ENCODE assay signal across 9 cellular contexts in genomic region chr7:29807179-29807841, GRCh38. TPM values are rescaled to one million over a fixed set of nuclear protein-coding genes. Genes with fewer than 3 reads are reported as not detected.
A peak's percentile ranks its signal among the peaks of the same experiment; 100 is the strongest.
DNase-seq lines count a peak whose midpoint lies in the region; ATAC-seq and TF ChIP-seq lines count a peak whose summit lies in the region.
"Had no signal": no experiment of that assay in that cellular context is flagged by ENCODE, and none has a peak within 500 bp of the region (broad histone marks: within the 10 kb centered on the region; RNA-seq: fewer than 3 reads in every experiment).

No MANE protein-coding gene starts in this region.

- no peak overlapping the region for H3K27ac Mint-ChIP-seq in WTC11
- H3K27ac Mint-ChIP-seq in CD4-positive, alpha-beta memory T cell: no peak overlapping the region

- peak overlapping the region in 1 of 2 donors; percentile 33 for H3K27ac ChIP-seq in prostate gland
- no peak overlapping the region for H3K27ac ChIP-seq in CD4-positive, alpha-beta memory T cell (ENCODE audit: low read depth, low read length)

- ATAC-seq in WTC11 (peak; percentile 75), GM18520 (IDR thresholded peaks at IDR 0.05; ENCODE audit: unreplicated experiment) (no peak), HG02571 (IDR thresholded peaks at IDR 0.05; ENCODE audit: unreplicated experiment) (no peak)

- peaks cover 20% of the 10 kb centered on the region for H3K4me1 Mint-ChIP-seq in WTC11
- H3K4me1 Mint-ChIP-seq in CD4-positive, alpha-beta memory T cell: peaks cover 0 to 6% (median 3%) of the 10 kb centered on the region in 4 donors

- POLR2A ChIA-PET in WTC11 (lab: Charles Lee): no interaction called here
- POLR2A ChIA-PET in CD4-positive, alpha-beta memory T cell (lab: Charles Lee; ENCODE audit: partially characterized antibody): no interaction called here

- peaks cover 7% of the 10 kb centered on the region for H3K4me1 ChIP-seq in iPS-15b (ENCODE audit: control insufficient read depth, insufficient read depth, low read length)
- H3K4me1 ChIP-seq in prostate gland (replicated peaks): no peaks in the 10 kb centered on the region
- H3K4me1 ChIP-seq in CD4-positive, alpha-beta memory T cell (ENCODE audit: insufficient read depth, low read length): no peaks in the 10 kb centered on the region

- no peaks in the 10 kb centered on the region for H3K9me3 Mint-ChIP-seq in WTC11
- H3K9me3 Mint-ChIP-seq in CD4-positive, alpha-beta memory T cell: peaks cover 0 to 5% (median 0%) of the 10 kb centered on the region in 8 donors

- WGBS in prostate gland: 11% methylated on average over 21 of the region's 28 CpGs

- intact Hi-C loops in prostate gland (cut with DNase I): no loop called here
- intact Hi-C loops in CD4-positive, alpha-beta memory T cell (cut with micrococcal nuclease): no loop called here

- H3K27me3 ChIP-seq in iPS-15b (ENCODE audit: control insufficient read depth, insufficient read depth, low read length) (peaks cover 20% of the 10 kb centered on the region), prostate gland (replicated peaks; ENCODE audit: insufficient read depth) (no peaks in the 10 kb centered on the region)
- H3K27me3 ChIP-seq in CD4-positive, alpha-beta memory T cell (ENCODE audit: insufficient read depth, low read length): no peaks in the 10 kb centered on the region

- H3K4me3 Mint-ChIP-seq in WTC11: peak overlapping the region; percentile 74
- H3K4me3 Mint-ChIP-seq in CD4-positive, alpha-beta memory T cell: peak overlapping the region in 3 of 8 donors; percentile 23 to 49 (median 27)

- no peaks in the 10 kb centered on the region for H3K36me3 Mint-ChIP-seq in WTC11
- H3K36me3 Mint-ChIP-seq in CD4-positive, alpha-beta memory T cell: no peaks in the 10 kb centered on the region

- TF ChIP-seq POLR2A in prostate gland (IDR thresholded peaks at IDR 0.05): no peak

- TF ChIP-seq CTCF in WTC11 (IDR thresholded peaks at IDR 0.05): no peak
- TF ChIP-seq CTCF in prostate gland (IDR thresholded peaks at IDR 0.05): peak in 1 of 4 experiments; percentile 13

- H3K9me3 ChIP-seq in iPS-15b (ENCODE audit: control insufficient read depth, insufficient read depth, low read length) (no peaks in the 10 kb centered on the region), prostate gland (no peaks in the 10 kb centered on the region)
- no peaks in the 10 kb centered on the region for H3K9me3 ChIP-seq in CD4-positive, alpha-beta memory T cell (ENCODE audit: control insufficient read depth in 1 of 2, low read length in 2 of 2)

- H3K27me3 Mint-ChIP-seq in WTC11 (ENCODE audit: low read depth): peaks cover 43% of the 10 kb centered on the region
- H3K27me3 Mint-ChIP-seq in CD4-positive, alpha-beta memory T cell: peaks cover 52 to 55% of the 10 kb centered on the region in 2 donors

- CTCF ChIA-PET in WTC11 (lab: Charles Lee): interaction anchor here (0.5 to 3.2 kb wide), 8 partner anchors 13 to 937 kb away, joined by 3 to 14 read pairs (median 4); no protein-coding TSS in a partner anchor
- CTCF ChIA-PET in CD4-positive, alpha-beta memory T cell (lab: Charles Lee; ENCODE audit: partially characterized antibody): no interaction called here

- peak; percentile 32 for DNase-seq in Daoy (ENCODE audit: low read depth)
- peak; percentile 44 for DNase-seq in WTC11 (ENCODE audit: low spot score)
- no peak for DNase-seq in prostate gland (ENCODE audit: low spot score)
- no peak for DNase-seq in H4 (ENCODE audit: low spot score)
- no peak for DNase-seq in CD4-positive, alpha-beta memory T cell

- no peak overlapping the region for H3K9ac ChIP-seq in iPS-15b (ENCODE audit: low read depth, low read length)

- H3K4me3 ChIP-seq in iPS-15b (ENCODE audit: low read depth, low read length) (peak overlapping the region; percentile 82), prostate gland (peak overlapping the region; percentile 38 to 53)
- no peak overlapping the region for H3K4me3 ChIP-seq in CD4-positive, alpha-beta memory T cell (ENCODE audit: low read length in 2 of 2)

- no peaks in the 10 kb centered on the region for H3K36me3 ChIP-seq in iPS-15b (ENCODE audit: control insufficient read depth, insufficient read depth, low read length)
- H3K36me3 ChIP-seq in prostate gland: no peaks in the 10 kb centered on the region
- H3K36me3 ChIP-seq in CD4-positive, alpha-beta memory T cell (ENCODE audit: insufficient read depth, low read length): no peaks in the 10 kb centered on the region

TF ChIP-seq in WTC11, 78 proteins besides CTCF, POLR2A, EP300 and RAD21:
- TF ChIP-seq FOXK1 (CRISPR knock-in tag; IDR thresholded peaks at IDR 0.05): no peak
- peak; percentile 49; the same call in 1 of the 2 replicates for TF ChIP-seq ZNF121 (CRISPR knock-in tag; IDR thresholded peaks at IDR 0.05)
- TF ChIP-seq GTF2I (CRISPR knock-in tag; conservative IDR thresholded peaks at IDR 0.05): 0 out of 2 replicates have a peak, but pooled peaks have one; percentile 60
- 0 out of 2 replicates have a peak, but pooled peaks have one; percentile 4 for TF ChIP-seq SP1 (CRISPR knock-in tag; conservative IDR thresholded peaks at IDR 0.05)
- TF ChIP-seq MAX (CRISPR knock-in tag; IDR thresholded peaks at IDR 0.05): 0 out of 2 replicates have a peak, but pooled peaks have one; percentile 31
- no peak for TF ChIP-seq TP53 (CRISPR knock-in tag; IDR thresholded peaks at IDR 0.05)

RNA-seq across cellular contexts. Expression of gene WIPF3, which starts 1.0 kb away (rescaled TPM):
- not detected in 2 replicates for total RNA-seq in Daoy (2014; rRNA removed; shearing (Covaris generic))
- total RNA-seq in WTC11 (2021): 9.9 to 11.4 TPM (median 10.5 TPM) in 3 replicates
- total RNA-seq in prostate gland: 10 to 100 TPM in 1 of 2 donors, 1 to 10 TPM in 1; 3.0 to 85.9 TPM
- not detected in 2 replicates for total RNA-seq in H4 (2014; rRNA removed; shearing (Covaris generic))
- not detected for total RNA-seq in CD4-positive, alpha-beta memory T cell
- not detected for polyA plus RNA-seq in CD4-positive, alpha-beta memory T cell
- total RNA-seq: glomerular endothelial cell had no signal

Comparison
In these comparisons a context has a peak if more than half of its experiments do, and no peak if none do; other contexts are left out.
1. DNase-seq: peak in Daoy (single experiment) and WTC11 (single experiment); none in prostate gland (single experiment), H4 (single experiment) and CD4-positive, alpha-beta memory T cell (0 of 5).
2. H3K4me3 ChIP-seq: peak in iPS-15b (single experiment) and prostate gland (2 of 2); none in CD4-positive, alpha-beta memory T cell (0 of 2).